1 cellular context compared by ENCODE assay signal in the genomic region with DNA sequence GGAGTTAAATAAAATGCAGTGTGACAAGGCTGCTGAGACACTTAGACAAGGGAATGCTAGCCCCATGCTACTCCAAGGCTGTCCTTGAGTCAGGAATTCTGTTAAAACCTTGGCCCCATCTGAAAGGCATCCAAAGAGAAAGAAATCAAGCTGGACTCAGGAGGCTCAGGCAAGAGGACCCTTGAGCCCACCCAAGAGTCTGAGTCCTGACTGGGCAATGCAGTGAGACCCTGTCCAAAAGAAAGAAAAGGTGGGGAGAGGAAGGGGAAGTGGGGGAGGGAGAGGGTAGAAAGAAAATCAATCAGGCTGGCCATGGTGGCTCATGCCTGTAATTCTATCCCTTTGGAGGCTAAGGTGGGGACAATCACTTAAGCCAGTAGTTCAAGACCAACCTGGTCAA.
A peak's percentile ranks its signal among the peaks of the same experiment; 100 is the strongest.
TF ChIP-seq lines count a peak whose summit lies in the region.

No MANE protein-coding gene starts in this region.

TF ChIP-seq in K562, 482 proteins besides CTCF, POLR2A, EP300 and RAD21:
- peak; percentile 33; the same call in 1 of the 2 replicates for TF ChIP-seq SPI1 (IDR thresholded peaks at IDR 0.05; ENCODE audit: borderline replicate concordance, low read depth, low read length)
- no peak for TF ChIP-seq HMG20B (CRISPR knock-in tag; IDR thresholded peaks at IDR 0.05)
- TF ChIP-seq ZNF121 (CRISPR knock-in tag; conservative IDR thresholded peaks at IDR 0.05), result peak; percentile 75
TF ChIP-seq in K562: peak in this region for 2.
